Comparison of ENCODE assay signal across 11 cellular contexts in genomic region chr7:112495156-112495788, GRCh38. TPM values are rescaled to one million over a fixed set of nuclear protein-coding genes. Genes with fewer than 3 reads are reported as not detected.
A peak's percentile ranks its signal among the peaks of the same experiment; 100 is the strongest.
DNase-seq lines count a peak whose midpoint lies in the region; ATAC-seq and TF ChIP-seq lines count a peak whose summit lies in the region.
"Had no signal": no experiment of that assay in that cellular context is flagged by ENCODE, and none has a peak within 500 bp of the region (broad histone marks: within the 10 kb centered on the region; RNA-seq: fewer than 3 reads in every experiment).

No MANE protein-coding gene starts in this region.

- peak overlapping the region; percentile 38 for H3K4me3 ChIP-seq in BE2C (ENCODE audit: low read depth, low read length)
- no peak overlapping the region for H3K4me3 ChIP-seq in sigmoid colon
- H3K4me3 ChIP-seq in lower leg skin (ENCODE audit: low read depth, poor library complexity, severe bottlenecking) = no peak overlapping the region
- H3K4me3 ChIP-seq: BLaER1 treated with 17β-estradiol and CSF1 and Interleukin-3, amounts not matched to agents 10 nM and 100 nM had no signal

- POLR2A ChIA-PET in RWPE1 (lab: Yijun Ruan, JAX; ENCODE audit: low non-redundant PET) = no interaction called here

- TF ChIP-seq POLR2A in sigmoid colon (IDR thresholded peaks at IDR 0.05) = no peak
- no peak for TF ChIP-seq POLR2A in lower leg skin (IDR thresholded peaks at IDR 0.05)

- H3K36me3 ChIP-seq in BE2C (no peaks in the 10 kb centered on the region), sigmoid colon (peaks cover 0 to 4% (median 0%) of the 10 kb centered on the region in 4 donors)
- H3K36me3 ChIP-seq: BLaER1 treated with 17β-estradiol and CSF1 and Interleukin-3, amounts not matched to agents 10 nM and 100 nM had no signal

- intact Hi-C loops in sigmoid colon (cut with DNase I) = loop anchor here (2.0 to 10.0 kb wide), 4 partner anchors 14 to 753 kb away; partner anchors contain the start of gene LSMEM1
- intact Hi-C loops in lower leg skin (cut with DNase I; ENCODE audit: low total_unique reads) = loop anchor here (10.0 kb wide), 1 partner anchor 750 kb away; no protein-coding TSS in a partner anchor

- TF ChIP-seq CTCF in BE2C (IDR thresholded peaks at IDR 0.05; ENCODE audit: low read depth, low read length) = no peak
- no peak for TF ChIP-seq CTCF in sigmoid colon (IDR thresholded peaks at IDR 0.05)
- TF ChIP-seq CTCF in RWPE1 (conservative IDR thresholded peaks at IDR 0.05; ENCODE audit: low read depth) = no peak
- TF ChIP-seq CTCF in lower leg skin (IDR thresholded peaks at IDR 0.05) = no peak

- no peaks in the 10 kb centered on the region for H3K27me3 ChIP-seq in BE2C
- no peaks in the 10 kb centered on the region for H3K27me3 ChIP-seq in sigmoid colon
- H3K27me3 ChIP-seq: BLaER1 treated with 17β-estradiol and CSF1 and Interleukin-3, amounts not matched to agents 10 nM and 100 nM had no signal

- ATAC-seq in SK-N-SH treated with all-trans-retinoic acid at 6 μM for 48 hours = peak; percentile 70
- ATAC-seq in HG03280 (IDR thresholded peaks at IDR 0.05; ENCODE audit: unreplicated experiment) = no peak
- no peak for ATAC-seq in GM18909 (IDR thresholded peaks at IDR 0.05; ENCODE audit: poor library complexity, unreplicated experiment)

- H3K9me3 ChIP-seq in BE2C (no peaks in the 10 kb centered on the region), sigmoid colon (no peaks in the 10 kb centered on the region)
- H3K9me3 ChIP-seq: BLaER1 treated with 17β-estradiol and CSF1 and Interleukin-3, amounts not matched to agents 10 nM and 100 nM had no signal

- TF ChIP-seq EP300 in sigmoid colon (IDR thresholded peaks at IDR 0.05) = no peak

- CTCF ChIA-PET in RWPE1 (lab: Yijun Ruan, JAX) = interaction anchor here (0.6 to 1.3 kb wide), 6 partner anchors 33 to 1433 kb away, joined by 3 to 5 read pairs (median 4); no protein-coding TSS in a partner anchor

- 87 to 93% methylated on average over 2 of the region's 2 CpGs for WGBS in sigmoid colon, 2 donors
- 56 to 68% methylated on average over 2 of the region's 2 CpGs for WGBS in lower leg skin, 2 donors

- DNase-seq in BE2C (no peak), fibroblast of gingiva (ENCODE audit: low read depth) (peak; percentile 26), sigmoid colon (no peak), RWPE1 (ENCODE audit: low spot score) (no peak), lower leg skin (ENCODE audit: low spot score in 2 of 2) (no peak)

- H3K27ac ChIP-seq in sigmoid colon = peak overlapping the region in 3 of 4 donors; percentile 24 to 63 (median 53)
- no peak overlapping the region for H3K27ac ChIP-seq in RWPE1
- H3K27ac ChIP-seq: BLaER1 treated with 17β-estradiol and CSF1 and Interleukin-3, amounts not matched to agents 10 nM and 100 nM had no signal

- no peaks in the 10 kb centered on the region for H3K4me1 ChIP-seq in BE2C
- H3K4me1 ChIP-seq in sigmoid colon = peaks cover 0 to 13% (median 5%) of the 10 kb centered on the region in 4 donors

TF ChIP-seq in SK-N-SH treated with all-trans-retinoic acid at 6 μM for 48 hours, 23 proteins besides CTCF, POLR2A, EP300 and RAD21 (continues in another document):
- TF ChIP-seq PPARA (CRISPR knock-in tag; IDR thresholded peaks at IDR 0.05; ENCODE audit: borderline replicate concordance) = no peak
- TF ChIP-seq ARNTL (CRISPR knock-in tag; IDR thresholded peaks at IDR 0.05; ENCODE audit: borderline replicate concordance, low read depth) = no peak
- TF ChIP-seq SNAI2 (CRISPR knock-in tag; IDR thresholded peaks at IDR 0.05) = peak; percentile 89; the same call in 1 of the 2 replicates
- TF ChIP-seq TOX (CRISPR knock-in tag; IDR thresholded peaks at IDR 0.05; ENCODE audit: borderline replicate concordance) = no peak
- peak; percentile 99 for TF ChIP-seq CSRNP3 (CRISPR knock-in tag; IDR thresholded peaks at IDR 0.05)
- no peak for TF ChIP-seq CSDC2 (CRISPR knock-in tag; IDR thresholded peaks at IDR 0.05)
- no peak; the same call in 1 of the 2 replicates for TF ChIP-seq RARB (CRISPR knock-in tag; IDR thresholded peaks at IDR 0.05)
- peak; percentile 65; the same call in 1 of the 2 replicates for TF ChIP-seq ZFP3 (CRISPR knock-in tag; IDR thresholded peaks at IDR 0.05)
- TF ChIP-seq TSHZ2 (CRISPR knock-in tag; IDR thresholded peaks at IDR 0.05) = no peak
- TF ChIP-seq BACH2 (CRISPR knock-in tag; IDR thresholded peaks at IDR 0.05; ENCODE audit: borderline replicate concordance) = no peak
- TF ChIP-seq PATZ1 (CRISPR knock-in tag; IDR thresholded peaks at IDR 0.05; ENCODE audit: borderline replicate concordance) = peak; percentile 96
- TF ChIP-seq POU6F1 (CRISPR knock-in tag; IDR thresholded peaks at IDR 0.05; ENCODE audit: borderline replicate concordance, low read depth) = peak; percentile 99; the same call in 1 of the 2 replicates
- TF ChIP-seq OSR1 (CRISPR knock-in tag; IDR thresholded peaks at IDR 0.05) = no peak
- TF ChIP-seq ISL1 (CRISPR knock-in tag; IDR thresholded peaks at IDR 0.05) = peak; percentile 100
- TF ChIP-seq ZNF565 (CRISPR knock-in tag; conservative IDR thresholded peaks at IDR 0.05; ENCODE audit: low read depth) = 0 out of 2 replicates have a peak, but pooled peaks have one; percentile 15

RNA-seq across cellular contexts. Expression of gene LSMEM1, which starts 14.5 kb away (rescaled TPM):
- 8.0 TPM for polyA plus RNA-seq in BE2C (2012; ENCODE audit: insufficient read depth, insufficient read length, low read depth)
- total RNA-seq in sigmoid colon (1 to 10 TPM in 3 of 4 donors, under 1 TPM in 1; 0.82 to 3.9 (median 2.3) TPM), lower leg skin (1 to 10 TPM in 2 of 4 donors, under 1 TPM in 2; 0.13 to 2.4 (median 0.81) TPM)
- 1 to 10 TPM in 2 of 3 donors, not detected in 1; 1.2 to 3.1 TPM for polyA plus RNA-seq in sigmoid colon
- total RNA-seq: G401, H4 had no signal

RNA-seq across cellular contexts. Expression of gene IFRD1, which starts 45.0 kb away (rescaled TPM):
- 120 TPM for polyA plus RNA-seq in BE2C (2012; ENCODE audit: insufficient read depth, insufficient read length, low read depth)
- total RNA-seq in sigmoid colon (10 to 100 TPM; 45.7 to 63.7 (median 49.7) TPM), lower leg skin (10 to 100 TPM; 29.6 to 37.3 (median 32.1) TPM)
- polyA plus RNA-seq in sigmoid colon = 10 to 100 TPM; 22.8 to 35.7 (median 34.4) TPM
